29 cellular contexts compared by ENCODE assay signal in the genomic region with DNA sequence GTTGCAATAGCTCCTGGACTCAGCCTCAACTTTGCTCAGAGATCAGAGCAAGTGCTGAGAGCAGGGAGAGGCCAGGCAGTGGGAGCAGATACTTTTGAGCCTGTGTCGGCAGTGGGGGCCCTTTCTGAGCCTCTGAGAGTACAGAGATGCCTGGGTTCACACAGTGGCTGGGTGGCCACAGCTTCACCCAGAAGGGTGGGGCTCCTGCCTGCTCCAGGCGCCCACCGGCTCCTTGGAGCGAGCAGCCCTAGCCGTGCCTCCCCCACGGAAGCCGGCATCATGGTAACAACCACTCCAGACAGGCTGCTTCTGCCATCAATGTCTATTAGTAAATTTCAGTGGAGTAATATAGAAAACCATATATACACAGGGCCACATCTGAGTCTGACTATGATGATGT.
"Had no signal": no experiment of that assay in that cellular context is flagged by ENCODE, and none has a peak within 500 bp of the region (broad histone marks: within the 10 kb centered on the region; RNA-seq: fewer than 3 reads in every experiment).

No MANE protein-coding gene starts in this region.

- DNase-seq: activated B cell treated with CpG ODN at 0.5 μM for 24 hours; activated CD4-positive, alpha-beta memory T cell treated with anti-CD3 and anti-CD28 coated beads, Interleukin-2, amount 10 ng/mL, durations not matched to agents 7 days and 5 days; activated CD4-positive, alpha-beta T cell treated with anti-CD3 and anti-CD28 coated beads for 1 hour; activated CD4-positive, alpha-beta T cell treated with anti-CD3 and anti-CD28 coated beads for 36 hours; activated CD4-positive, alpha-beta T cell treated with anti-CD3 and anti-CD28 coated beads for 48 hours; activated CD4-positive, alpha-beta T cell treated with anti-CD3 and anti-CD28 coated beads, Interleukin-2, amount 10 ng/mL, durations not matched to agents 7 days and 5 days; activated CD4-positive, alpha-beta T cell treated with anti-CD3 and anti-CD28 coated beads, Interleukin-2, amount 50 U/mL, for 48 hours; activated CD8-positive, alpha-beta memory T cell treated with anti-CD3 and anti-CD28 coated beads for 24 hours; activated CD8-positive, alpha-beta memory T cell treated with anti-CD3 and anti-CD28 coated beads, Interleukin-2, amount 10 ng/mL, durations not matched to agents 7 days and 5 days; activated CD8-positive, alpha-beta memory T cell treated with anti-CD3 and anti-CD28 coated beads, Interleukin-2, amount 50 U/mL, for 48 hours; activated CD8-positive, alpha-beta T cell treated with anti-CD3 and anti-CD28 coated beads, Interleukin-2, amount 10 ng/mL, durations not matched to agents 7 days and 5 days; activated effector memory CD4-positive, alpha-beta T cell treated with Interleukin-2 at 50 U/mL for 16 hours; activated gamma-delta T cell; activated naive CD4-positive, alpha-beta T cell treated with anti-CD3 and anti-CD28 coated beads, Interleukin-2, amount 10 ng/mL, durations not matched to agents 7 days and 5 days; activated naive CD4-positive, alpha-beta T cell treated with Interleukin-2 at 50 U/mL for 16 hours; activated naive CD8-positive, alpha-beta T cell treated with anti-CD3 and anti-CD28 coated beads, Interleukin-2, amount 10 ng/mL, durations not matched to agents 7 days and 5 days; activated naive CD8-positive, alpha-beta T cell treated with anti-CD3 and anti-CD28 coated beads, Interleukin-2, amount 50 U/mL, for 24 hours; activated T-cell treated with anti-CD3 and anti-CD28 coated beads, Interleukin-2, amount 50 U/mL, for 24 hours; activated T-cell treated with anti-CD3 and anti-CD28 coated beads, Interleukin-2, amount 50 U/mL, for 48 hours; amygdala; anterior cingulate cortex; caudate nucleus; cerebellar nuclear complex; T-helper 2 cell; T-helper 9 cell had no signal

- H3K4me1 ChIP-seq: ascending aorta had no signal

- H3K9me3 ChIP-seq: ascending aorta had no signal

- ATAC-seq: activated CD4-positive, alpha-beta T cell treated with anti-CD3 and anti-CD28 coated beads for 36 hours; activated CD8-positive, alpha-beta memory T cell treated with anti-CD3 and anti-CD28 coated beads, Interleukin-2, amount 10 ng/mL, durations not matched to agents 7 days and 5 days; activated CD8-positive, alpha-beta T cell treated with anti-CD3 and anti-CD28 coated beads, Interleukin-2, amount 10 ng/mL, durations not matched to agents 7 days and 5 days; T-cell had no signal

- H3K27me3 ChIP-seq: ascending aorta, cardiac muscle cell had no signal

- H3K4me3 ChIP-seq: ascending aorta, cardiac muscle cell had no signal

- H3K27ac ChIP-seq: ascending aorta, cardiac muscle cell, VCaP had no signal

- H3K36me3 ChIP-seq: ascending aorta, cardiac muscle cell had no signal
